In genomic region chr6:40541556-40542174, GRCh38 we compare ENCODE assay signal across 27 cellular contexts. TPM values are rescaled to one million over a fixed set of nuclear protein-coding genes. Genes with fewer than 3 reads are reported as not detected.
"Had no signal": no experiment of that assay in that cellular context is flagged by ENCODE, and none has a peak within 500 bp of the region (broad histone marks: within the 10 kb centered on the region; RNA-seq: fewer than 3 reads in every experiment).

No MANE protein-coding gene starts in this region.

- H3K4me1 ChIP-seq: esophagus muscularis mucosa, foreskin keratinocyte, heart left ventricle, prostate gland, tibial artery had no signal

- H3K4me3 ChIP-seq: esophagus muscularis mucosa, heart left ventricle, prostate gland, tibial artery had no signal

- H3K36me3 Mint-ChIP-seq: activated naive CD4-positive, alpha-beta T cell treated with anti-CD3 and anti-CD28 coated beads, Interleukin-2, amount 10 ng/mL, durations not matched to agents 7 days and 5 days; activated naive CD8-positive, alpha-beta T cell treated with anti-CD3 and anti-CD28 coated beads, Interleukin-2, amount 10 ng/mL, durations not matched to agents 7 days and 5 days; mesothelial cell of epicardium; naive B cell; stimulated activated memory B cell treated with anti-CD40 and anti-IgM and Interleukin-4, amounts not matched to agents 10 μg/mL and 1 μg/mL and 100 μg/mL, for 72 hours; T-cell had no signal

- ATAC-seq: heart left ventricle; sciatic nerve; stimulated activated memory B cell treated with anti-CD40 and anti-IgM and Interleukin-4, amounts not matched to agents 10 μg/mL and 1 μg/mL and 100 μg/mL, for 72 hours; stimulated activated naive CD8-positive, alpha-beta T cell treated with anti-CD3 and anti-CD28 coated beads, Interleukin-15, amount 100 ng/mL, for 72 hours; T-cell had no signal

- H3K4me1 Mint-ChIP-seq: activated CD4-positive, alpha-beta memory T cell treated with anti-CD3 and anti-CD28 coated beads, Interleukin-2, amount 10 ng/mL, durations not matched to agents 7 days and 5 days; activated naive CD4-positive, alpha-beta T cell treated with anti-CD3 and anti-CD28 coated beads, Interleukin-2, amount 10 ng/mL, durations not matched to agents 7 days and 5 days; activated naive CD8-positive, alpha-beta T cell treated with anti-CD3 and anti-CD28 coated beads, Interleukin-2, amount 10 ng/mL, durations not matched to agents 7 days and 5 days; mesothelial cell of epicardium; naive B cell; stimulated activated memory B cell treated with anti-CD40 and anti-IgM and Interleukin-4, amounts not matched to agents 10 μg/mL and 1 μg/mL and 100 μg/mL, for 72 hours; stimulated activated naive CD8-positive, alpha-beta T cell treated with anti-CD3 and anti-CD28 coated beads, Interleukin-15, amount 100 ng/mL, for 72 hours; T-cell had no signal

- DNase-seq: activated CD4-positive, alpha-beta memory T cell treated with anti-CD3 and anti-CD28 coated beads, Interleukin-2, amount 10 ng/mL, durations not matched to agents 7 days and 5 days; activated CD4-positive, alpha-beta T cell treated with anti-CD3 and anti-CD28 coated beads for 48 hours; activated CD8-positive, alpha-beta memory T cell treated with anti-CD3 and anti-CD28 coated beads, Interleukin-2, amount 50 U/mL, for 48 hours; activated gamma-delta T cell; activated naive CD4-positive, alpha-beta T cell treated with anti-CD3 and anti-CD28 coated beads, Interleukin-2, amount 10 ng/mL, durations not matched to agents 7 days and 5 days; activated naive CD8-positive, alpha-beta T cell treated with anti-CD3 and anti-CD28 coated beads, Interleukin-2, amount 10 ng/mL, durations not matched to agents 7 days and 5 days; activated T-cell treated with anti-CD3 and anti-CD28 coated beads, Interleukin-2, amount 50 U/mL, for 24 hours; central memory CD4-positive, alpha-beta T cell; foreskin keratinocyte; heart left ventricle; naive B cell; retina; small intestine; stimulated activated CD4-positive, alpha-beta T cell treated with anti-CD3 and anti-CD28 coated beads, Interleukin-1b, Interleukin-23, amount 100 ng/mL, for 48 hours; stimulated activated CD4-positive, alpha-beta T cell treated with anti-CD3 and anti-CD28 coated beads, Interleukin-4, amount 100 ng/mL, for 4 hours; stimulated activated CD8-positive, alpha-beta memory T cell treated with anti-CD3 and anti-CD28 coated beads, Interleukin-4, amount 100 ng/mL, for 48 hours; stimulated activated naive CD8-positive, alpha-beta T cell treated with anti-CD3 and anti-CD28 coated beads, Interleukin-15, amount 100 ng/mL, for 72 hours; substantia nigra; T-cell; tibial artery had no signal

- H3K9me3 Mint-ChIP-seq: activated CD4-positive, alpha-beta memory T cell treated with anti-CD3 and anti-CD28 coated beads, Interleukin-2, amount 10 ng/mL, durations not matched to agents 7 days and 5 days; activated naive CD4-positive, alpha-beta T cell treated with anti-CD3 and anti-CD28 coated beads, Interleukin-2, amount 10 ng/mL, durations not matched to agents 7 days and 5 days; activated naive CD8-positive, alpha-beta T cell treated with anti-CD3 and anti-CD28 coated beads, Interleukin-2, amount 10 ng/mL, durations not matched to agents 7 days and 5 days; activated T-cell treated with anti-CD3 and anti-CD28 coated beads, Interleukin-2, amount 50 U/mL, for 24 hours; mesothelial cell of epicardium; naive B cell; stimulated activated memory B cell treated with anti-CD40 and anti-IgM and Interleukin-4, amounts not matched to agents 10 μg/mL and 1 μg/mL and 100 μg/mL, for 72 hours; stimulated activated naive CD8-positive, alpha-beta T cell treated with anti-CD3 and anti-CD28 coated beads, Interleukin-15, amount 100 ng/mL, for 72 hours; T-cell had no signal

- H3K27me3 Mint-ChIP-seq: activated CD4-positive, alpha-beta memory T cell treated with anti-CD3 and anti-CD28 coated beads, Interleukin-2, amount 10 ng/mL, durations not matched to agents 7 days and 5 days; activated T-cell treated with anti-CD3 and anti-CD28 coated beads, Interleukin-2, amount 50 U/mL, for 24 hours; naive B cell had no signal

- H3K9me3 ChIP-seq: esophagus muscularis mucosa, heart left ventricle, prostate gland, tibial artery had no signal

- H3K27ac Mint-ChIP-seq: activated CD4-positive, alpha-beta memory T cell treated with anti-CD3 and anti-CD28 coated beads, Interleukin-2, amount 10 ng/mL, durations not matched to agents 7 days and 5 days; activated naive CD4-positive, alpha-beta T cell treated with anti-CD3 and anti-CD28 coated beads, Interleukin-2, amount 10 ng/mL, durations not matched to agents 7 days and 5 days; activated naive CD8-positive, alpha-beta T cell treated with anti-CD3 and anti-CD28 coated beads, Interleukin-2, amount 10 ng/mL, durations not matched to agents 7 days and 5 days; activated T-cell treated with anti-CD3 and anti-CD28 coated beads, Interleukin-2, amount 50 U/mL, for 24 hours; mesothelial cell of epicardium; stimulated activated memory B cell treated with anti-CD40 and anti-IgM and Interleukin-4, amounts not matched to agents 10 μg/mL and 1 μg/mL and 100 μg/mL, for 72 hours; stimulated activated naive CD8-positive, alpha-beta T cell treated with anti-CD3 and anti-CD28 coated beads, Interleukin-15, amount 100 ng/mL, for 72 hours; T-cell had no signal

- H3K27ac ChIP-seq: esophagus muscularis mucosa, foreskin keratinocyte, heart left ventricle, prostate gland, tibial artery had no signal

- H3K36me3 ChIP-seq: esophagus muscularis mucosa, heart left ventricle, prostate gland, tibial artery had no signal

- H3K4me3 Mint-ChIP-seq: activated CD4-positive, alpha-beta memory T cell treated with anti-CD3 and anti-CD28 coated beads, Interleukin-2, amount 10 ng/mL, durations not matched to agents 7 days and 5 days; activated naive CD4-positive, alpha-beta T cell treated with anti-CD3 and anti-CD28 coated beads, Interleukin-2, amount 10 ng/mL, durations not matched to agents 7 days and 5 days; activated naive CD8-positive, alpha-beta T cell treated with anti-CD3 and anti-CD28 coated beads, Interleukin-2, amount 10 ng/mL, durations not matched to agents 7 days and 5 days; activated T-cell treated with anti-CD3 and anti-CD28 coated beads, Interleukin-2, amount 50 U/mL, for 24 hours; mesothelial cell of epicardium; naive B cell; stimulated activated memory B cell treated with anti-CD40 and anti-IgM and Interleukin-4, amounts not matched to agents 10 μg/mL and 1 μg/mL and 100 μg/mL, for 72 hours; stimulated activated naive CD8-positive, alpha-beta T cell treated with anti-CD3 and anti-CD28 coated beads, Interleukin-15, amount 100 ng/mL, for 72 hours; T-cell had no signal

RNA-seq across cellular contexts. Expression of gene LRFN2, which starts 45.5 kb away (rescaled TPM):
- total RNA-seq: activated naive CD8-positive, alpha-beta T cell treated with anti-CD3 and anti-CD28 coated beads, Interleukin-2, amount 10 ng/mL, durations not matched to agents 7 days and 5 days; foreskin keratinocyte; heart left ventricle; kidney epithelial cell; mesothelial cell of epicardium; osteocyte had no signal
- polyA plus RNA-seq: foreskin keratinocyte, heart left ventricle had no signal
